ENCODE assay signal across 19 cellular contexts in the genomic region with DNA sequence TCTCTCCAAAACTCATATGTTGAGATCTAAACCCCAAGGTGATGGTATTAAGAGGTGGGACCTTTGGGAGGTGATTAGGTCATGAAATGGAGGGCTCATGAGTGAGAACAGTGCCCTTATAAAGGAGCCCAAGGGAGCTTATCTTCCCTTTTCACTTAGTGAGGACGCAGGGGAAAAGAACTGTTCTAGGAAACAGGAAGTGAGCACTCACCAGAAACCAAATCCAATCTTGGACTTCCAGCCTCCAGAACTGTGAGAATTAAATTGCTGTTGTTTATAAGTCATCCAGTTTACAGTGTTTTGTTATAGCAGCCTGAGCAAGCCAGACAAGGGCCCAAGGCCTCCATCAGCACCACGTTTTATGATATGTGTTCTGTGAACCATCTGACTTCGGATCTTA.
A peak's percentile ranks its signal among the peaks of the same experiment; 100 is the strongest.
DNase-seq lines count a peak whose midpoint lies in the region; ATAC-seq and TF ChIP-seq lines count a peak whose summit lies in the region.
"Had no signal": no experiment of that assay in that cellular context is flagged by ENCODE, and none has a peak within 500 bp of the region (broad histone marks: within the 10 kb centered on the region; RNA-seq: fewer than 3 reads in every experiment).

No MANE protein-coding gene starts in this region.

- H3K27ac ChIP-seq in right cardiac atrium (ENCODE audit: low read length) (peak overlapping the region; percentile 53), brain microvascular endothelial cell (no peak overlapping the region)
- H3K27ac ChIP-seq: vagina had no signal

- intact Hi-C loops in right cardiac atrium (cut with DNase I) (loop anchor here (5.0 to 10.0 kb wide), 5 partner anchors 126 to 278 kb away; partner anchors contain the start of gene LRRC8C (in 3 of the 4)), Right ventricle myocardium superior (cut with DNase I) (loop anchor here (5.0 kb wide), 1 partner anchor 278 kb away; no protein-coding TSS in a partner anchor)

- H3K4me3 ChIP-seq in right cardiac atrium (ENCODE audit: low read length), result no peak overlapping the region
- no peak overlapping the region for H3K4me3 ChIP-seq in brain microvascular endothelial cell (ENCODE audit: low read depth, low read length)
- H3K4me3 ChIP-seq: mucosa of descending colon, vagina had no signal

- 55% methylated on average over 3 of the region's 3 CpGs for WGBS in right cardiac atrium

- H3K4me1 ChIP-seq in right cardiac atrium (ENCODE audit: control insufficient read depth, insufficient read depth, low read length), result peaks cover 9% of the 10 kb centered on the region

- H3K9me3 ChIP-seq in right cardiac atrium (ENCODE audit: control insufficient read depth, low read length), result no peaks in the 10 kb centered on the region
- H3K9me3 ChIP-seq: mucosa of descending colon, vagina had no signal

- H3K36me3 ChIP-seq in brain microvascular endothelial cell (replicated peaks), result no peaks in the 10 kb centered on the region
- H3K36me3 ChIP-seq: vagina had no signal

- ATAC-seq in right cardiac atrium, result no peak
- ATAC-seq in Right ventricle myocardium superior (ENCODE audit: poor library complexity), result no peak
- ATAC-seq in omental fat pad (ENCODE audit: low FRiP score), result no peak
- ATAC-seq: activated CD8-positive, alpha-beta memory T cell treated with anti-CD3 and anti-CD28 coated beads, Interleukin-2, amount 10 ng/mL, durations not matched to agents 7 days and 5 days; left cardiac atrium; mucosa of descending colon; sciatic nerve had no signal

- DNase-seq in right cardiac atrium, result no peak
- no peak for DNase-seq in Right ventricle myocardium superior
- peak; percentile 28 for DNase-seq in OCI-M2 (lab: John Stamatoyannopoulos, UW; ENCODE audit: unreplicated experiment)
- peak; percentile 58 for DNase-seq in dermis blood vessel endothelial cell
- DNase-seq in NCI-H187 (lab: John Stamatoyannopoulos, UW), result no peak
- no peak for DNase-seq in brain microvascular endothelial cell
- DNase-seq in dedifferentiated amniotic fluid mesenchymal stem cell (ENCODE audit: extremely low spot score), result no peak
- DNase-seq in omental fat pad (ENCODE audit: low spot score), result no peak
- DNase-seq: activated CD8-positive, alpha-beta memory T cell treated with anti-CD3 and anti-CD28 coated beads, Interleukin-2, amount 10 ng/mL, durations not matched to agents 7 days and 5 days; activated gamma-delta T cell; foreskin fibroblast; left cardiac atrium; mucosa of descending colon; NCI-H2081; RPMI8226; stimulated activated CD4-positive, alpha-beta T cell treated with anti-CD3 and anti-CD28 coated beads, Interleukin-1b, Interleukin-23, amount 100 ng/mL, for 48 hours; T-helper 1 cell had no signal

- TF ChIP-seq CTCF in brain microvascular endothelial cell (IDR thresholded peaks at IDR 0.05; ENCODE audit: low read depth, low read length, missing control alignments) (no peak), omental fat pad (IDR thresholded peaks at IDR 0.05) (no peak)

- in situ Hi-C loops in brain microvascular endothelial cell (cut with HindIII; ENCODE audit: low pct_ligation_motif_present, low sequenced_read_pairs), result no loop called here

- H3K27me3 ChIP-seq in right cardiac atrium (ENCODE audit: control insufficient read depth, insufficient read depth) (no peaks in the 10 kb centered on the region), brain microvascular endothelial cell (replicated peaks) (no peaks in the 10 kb centered on the region)
- H3K27me3 ChIP-seq: vagina had no signal

Comparison
In these comparisons a context has a peak if more than half of its experiments do, and no peak if none do; other contexts are left out.
1. DNase-seq: peak in OCI-M2 (single experiment) and dermis blood vessel endothelial cell (single experiment); none in right cardiac atrium (0 of 3), Right ventricle myocardium superior (single experiment), NCI-H187 (0 of 2), brain microvascular endothelial cell (single experiment), dedifferentiated amniotic fluid mesenchymal stem cell (single experiment) and omental fat pad (single experiment).